Comparison of ENCODE assay signal across 31 cellular contexts in the genomic region with DNA sequence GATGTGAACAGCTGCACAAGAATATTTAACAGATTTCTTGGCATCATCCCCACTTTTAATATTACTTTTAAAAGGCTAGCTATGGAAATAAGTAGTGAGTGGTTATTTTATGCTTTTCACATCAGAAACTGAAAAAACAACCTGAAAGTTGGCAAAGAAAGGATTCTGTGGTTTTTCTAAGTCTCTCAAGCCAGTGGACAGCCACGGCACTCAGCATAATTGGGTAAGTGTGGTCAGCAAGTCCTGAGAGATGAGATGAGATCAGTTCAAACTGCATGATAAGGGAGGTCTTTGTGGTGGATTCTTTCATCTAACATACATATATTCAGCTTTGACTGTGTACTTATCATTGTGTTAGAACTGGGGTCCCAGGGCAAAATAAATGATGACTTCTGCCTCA.
DNase-seq lines count a peak whose midpoint lies in the region; ATAC-seq and TF ChIP-seq lines count a peak whose summit lies in the region.
"Had no signal": no experiment of that assay in that cellular context is flagged by ENCODE, and none has a peak within 500 bp of the region (broad histone marks: within the 10 kb centered on the region; RNA-seq: fewer than 3 reads in every experiment).

No MANE protein-coding gene starts in this region.

- H2AFZ ChIP-seq in KMS-11 (ENCODE audit: low read depth), result no peak overlapping the region
- H2AFZ ChIP-seq: GM23248, PC-9 had no signal

- H3K9me3 ChIP-seq in esophagus squamous epithelium, result no peaks in the 10 kb centered on the region
- H3K9me3 ChIP-seq: BLaER1 treated with 17β-estradiol and CSF1 and Interleukin-3, amounts not matched to agents 10 nM and 100 nM had no signal

- no peak for TF ChIP-seq CTCF in KMS-11 (conservative IDR thresholded peaks at IDR 0.05; ENCODE audit: low read depth, low read length)
- TF ChIP-seq CTCF in esophagus squamous epithelium (IDR thresholded peaks at IDR 0.05), result no peak

- peak overlapping the region; percentile 46 for H3K4me2 ChIP-seq in KMS-11
- H3K4me2 ChIP-seq: PC-9 had no signal

- H3K4me1 ChIP-seq in KMS-11 (ENCODE audit: low read depth, poor library complexity, severe bottlenecking) (peaks cover 28% of the 10 kb centered on the region), esophagus squamous epithelium (no peaks in the 10 kb centered on the region)

- no peaks in the 10 kb centered on the region for H3K79me2 ChIP-seq in KMS-11 (ENCODE audit: insufficient read depth, low read depth)

- TF ChIP-seq POLR2A in esophagus squamous epithelium (IDR thresholded peaks at IDR 0.05), result no peak

- DNase-seq in Daoy (ENCODE audit: low read depth) (peak; percentile 9), iris pigment epithelial cell (ENCODE audit: low read depth) (peak; percentile 53), NCI-H748 (lab: John Stamatoyannopoulos, UW; ENCODE audit: unreplicated experiment) (no peak), dermis blood vessel endothelial cell (no peak), esophagus squamous epithelium (lab: John Stamatoyannopoulos, UW) (no peak)
- DNase-seq: ACHN; activated CD4-positive, alpha-beta T cell treated with anti-CD3 and anti-CD28 coated beads for 48 hours; activated gamma-delta T cell; activated naive CD8-positive, alpha-beta T cell treated with anti-CD3 and anti-CD28 coated beads for 36 hours; activated T-cell treated with anti-CD3 and anti-CD28 coated beads, Interleukin-2, amount 50 U/mL, for 1 hour; aorta; caudate nucleus; DMS153; foreskin melanocyte; GM23248; left cardiac atrium; NCI-H1105 treated with DMSO at 0.1 percent for 48 hours; NCI-H2029; NCI-H524; NK-92 treated with Interleukin-12 subunit alpha and Interleukin-12 subunit beta, amount 100 ng/mL, for 24 hours; PC-9; Right ventricle myocardium superior; stimulated activated CD4-positive, alpha-beta T cell treated with anti-CD3 and anti-CD28 coated beads, Interleukin-15, amount 100 ng/mL, for 24 hours; T-helper 9 cell; WERI-Rb-1 had no signal

- H3K27ac ChIP-seq in KMS-11, result peak overlapping the region; percentile 4; the same call in 1 of the 2 replicates
- no peak overlapping the region for H3K27ac ChIP-seq in esophagus squamous epithelium
- H3K27ac ChIP-seq: BLaER1 treated with 17β-estradiol and CSF1 and Interleukin-3, amounts not matched to agents 10 nM and 100 nM; coronary artery; GM23248; PC-9; WERI-Rb-1 had no signal

- WGBS in esophagus squamous epithelium, 2 donors, result 59 to 60% methylated on average over 1 of the region's 1 CpG

- H3K9ac ChIP-seq in KMS-11, result no peak overlapping the region
- H3K9ac ChIP-seq: BLaER1 treated with 17β-estradiol and CSF1 and Interleukin-3, amounts not matched to agents 10 nM and 100 nM; GM23248 had no signal

- H3K27me3 ChIP-seq in KMS-11 (ENCODE audit: insufficient read depth, low read depth) (no peaks in the 10 kb centered on the region), esophagus squamous epithelium (no peaks in the 10 kb centered on the region)

- ATAC-seq in SK-N-SH treated with all-trans-retinoic acid at 6 μM for 48 hours (peak; percentile 44), GM19397 (IDR thresholded peaks at IDR 0.05; ENCODE audit: unreplicated experiment) (no peak)
- ATAC-seq: left cardiac atrium; stimulated activated effector memory CD8-positive, alpha-beta T cell treated with anti-CD3 and anti-CD28 coated beads, Interleukin-12 subunit alpha, Interleukin-12 subunit beta, amount 100 ng/mL, for 72 hours had no signal

- H3K36me3 ChIP-seq in KMS-11 (ENCODE audit: insufficient read depth) (no peaks in the 10 kb centered on the region), esophagus squamous epithelium (no peaks in the 10 kb centered on the region)
- H3K36me3 ChIP-seq: BLaER1 treated with 17β-estradiol and CSF1 and Interleukin-3, amounts not matched to agents 10 nM and 100 nM; WERI-Rb-1 had no signal

- H3K4me3 ChIP-seq in KMS-11 (IDR thresholded peaks at IDR 0.05; ENCODE audit: insufficient read depth, low read depth, low read length) (no peak overlapping the region), esophagus squamous epithelium (no peak overlapping the region)
- H3K4me3 ChIP-seq: BLaER1 treated with 17β-estradiol and CSF1 and Interleukin-3, amounts not matched to agents 10 nM and 100 nM; coronary artery; GM23248; PC-9 had no signal

- H4K20me1 ChIP-seq in KMS-11 (ENCODE audit: insufficient read depth), result no peaks in the 10 kb centered on the region

- intact Hi-C loops in esophagus squamous epithelium (cut with DNase I), result no loop called here

TF ChIP-seq in SK-N-SH treated with all-trans-retinoic acid at 6 μM for 48 hours, 23 proteins besides CTCF, POLR2A, EP300 and RAD21:
- TF ChIP-seq GLIS3 (CRISPR knock-in tag; IDR thresholded peaks at IDR 0.05) (no peak), ZNF565 (CRISPR knock-in tag; conservative IDR thresholded peaks at IDR 0.05; ENCODE audit: low read depth) (no peak), ISL1 (CRISPR knock-in tag; IDR thresholded peaks at IDR 0.05) (peak; percentile 49; the same call in 1 of the 2 replicates)

Comparison
In these comparisons a context has a peak if more than half of its experiments do, and no peak if none do; other contexts are left out.
1. DNase-seq: peak in Daoy (single experiment) and iris pigment epithelial cell (single experiment); none in NCI-H748 (single experiment), dermis blood vessel endothelial cell (single experiment) and esophagus squamous epithelium (single experiment).